ENCODE assay signal across 16 cellular contexts in the genomic region with DNA sequence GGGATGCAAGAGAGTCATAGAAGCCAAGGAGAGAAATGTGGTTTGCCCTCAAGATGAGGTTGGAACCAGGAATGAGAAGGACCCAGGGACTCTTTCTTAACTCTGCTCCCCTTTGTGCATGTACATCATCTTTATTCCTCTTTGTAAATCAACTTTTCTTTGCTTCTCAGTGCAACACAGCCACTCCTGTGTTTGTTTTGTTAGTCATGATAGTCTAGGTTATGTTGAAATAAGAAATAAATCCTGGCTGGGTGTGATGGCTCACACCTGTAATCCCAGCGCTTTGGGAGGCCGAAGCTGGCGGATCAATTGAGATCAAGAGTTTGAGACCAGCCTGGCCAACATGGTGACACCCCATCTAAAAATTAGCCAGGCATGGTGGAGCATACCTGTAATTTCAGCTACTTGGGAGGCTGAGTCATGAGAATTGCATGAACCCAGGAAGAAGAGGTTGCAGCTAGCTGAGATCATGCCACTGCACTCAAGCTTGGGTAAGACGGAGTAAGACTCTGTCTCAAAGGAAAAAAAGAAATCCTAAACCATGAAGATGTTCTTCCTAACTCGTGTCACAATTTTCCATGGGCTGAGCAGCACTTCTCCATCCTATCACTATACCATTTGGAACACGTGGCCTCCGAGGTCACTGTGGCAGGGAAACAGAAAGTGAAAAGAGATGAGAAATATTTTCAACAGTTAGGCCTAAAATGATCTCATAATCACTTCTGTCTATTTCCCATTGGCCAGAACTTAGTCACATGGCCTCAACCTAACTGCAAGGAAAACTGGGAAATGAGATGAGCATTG.
DNase-seq lines count a peak whose midpoint lies in the region; ATAC-seq, FAIRE-seq and TF ChIP-seq lines count a peak whose summit lies in the region.
"Had no signal": no experiment of that assay in that cellular context is flagged by ENCODE, and none has a peak within 500 bp of the region (broad histone marks: within the 10 kb centered on the region; RNA-seq: fewer than 3 reads in every experiment).

No MANE protein-coding gene starts in this region.

- no peaks in the 10 kb centered on the region for H3K36me3 ChIP-seq in Panc1 (ENCODE audit: control insufficient read depth, insufficient read depth, low read length)
- H3K36me3 ChIP-seq in esophagus (ENCODE audit: control insufficient read depth in 2 of 2, insufficient read depth in 2 of 2, low read length in 1 of 2): no peaks in the 10 kb centered on the region
- H3K36me3 ChIP-seq in pancreas: no peaks in the 10 kb centered on the region
- H3K36me3 ChIP-seq: spleen had no signal

- no peak for FAIRE-seq in pancreas (lab: Jason Lieb, UNC)

- H3K4me3 ChIP-seq in Panc1 (ENCODE audit: low read depth in 2 of 2, low read length in 2 of 2): no peak overlapping the region
- no peak overlapping the region for H3K4me3 ChIP-seq in esophagus (ENCODE audit: low read depth in 1 of 2, low read length in 2 of 2)
- H3K4me3 ChIP-seq in pancreas: no peak overlapping the region
- H3K4me3 ChIP-seq: spleen had no signal

- H3K4me3 Mint-ChIP-seq in Calu3 (ENCODE audit: low read depth, unreplicated experiment) (peak overlapping the region; percentile 61), progenitor cell of endocrine pancreas (ENCODE audit: low read depth) (no peak overlapping the region)
- H3K4me3 Mint-ChIP-seq: dendritic cell treated with granulocyte-macrophage colony-stimulating factor and Interleukin-4, amounts not matched to agents 40 ng/mL and 50 ng/mL, for 4 days; T-cell had no signal

- peaks cover 57% of the 10 kb centered on the region for H3K4me1 Mint-ChIP-seq in Calu3 (ENCODE audit: low read depth, unreplicated experiment)
- H3K4me1 Mint-ChIP-seq in progenitor cell of endocrine pancreas (ENCODE audit: low read depth): peaks cover 4% of the 10 kb centered on the region
- H3K4me1 Mint-ChIP-seq: T-cell had no signal

- H3K9me3 ChIP-seq in Panc1 (ENCODE audit: control insufficient read depth, insufficient read depth, low read depth, low read length) (peaks cover 17% of the 10 kb centered on the region; the same call in 1 of the 2 replicates), esophagus (ENCODE audit: control insufficient read depth in 2 of 2, insufficient read depth in 1 of 2, low read depth in 1 of 2, low read length in 1 of 2) (no peaks in the 10 kb centered on the region), pancreas (no peaks in the 10 kb centered on the region)
- H3K9me3 ChIP-seq: spleen had no signal

- DNase-seq in Calu3: peak; percentile 71
- peak; percentile 78 for DNase-seq in Panc1 (ENCODE audit: low read depth, low spot score)
- DNase-seq in pancreas: peak in 1 of 6 donors; percentile 47
- no peak for DNase-seq in activated T-cell treated with anti-CD3 and anti-CD28 coated beads, Interleukin-2, amount 50 U/mL, for 48 hours
- DNase-seq in progenitor cell of endocrine pancreas (ENCODE audit: low spot score, unreplicated experiment): no peak
- DNase-seq: COR-L47; H7; left cardiac atrium; NCI-H2227 treated with DMSO at 0.1 percent for 48 hours; spleen; stimulated activated naive CD4-positive, alpha-beta T cell; T-cell had no signal

- H3K9me3 Mint-ChIP-seq in Calu3 (ENCODE audit: low read depth, unreplicated experiment) (peaks cover 3% of the 10 kb centered on the region), progenitor cell of endocrine pancreas (ENCODE audit: low read depth) (peaks cover 5% of the 10 kb centered on the region)
- H3K9me3 Mint-ChIP-seq: T-cell had no signal

- no peaks in the 10 kb centered on the region for H3K4me1 ChIP-seq in Panc1 (ENCODE audit: control insufficient read depth, insufficient read depth, low read length)
- peaks cover 0 to 2% of the 10 kb centered on the region in 2 donors for H3K4me1 ChIP-seq in esophagus (ENCODE audit: control insufficient read depth in 2 of 2, insufficient read depth in 2 of 2, low read length in 1 of 2)
- peaks cover 12 to 38% (median 38%) of the 10 kb centered on the region in 3 donors for H3K4me1 ChIP-seq in pancreas
- H3K4me1 ChIP-seq: spleen had no signal

- H3K27me3 Mint-ChIP-seq in Calu3 (ENCODE audit: unreplicated experiment) (no peaks in the 10 kb centered on the region), progenitor cell of endocrine pancreas (no peaks in the 10 kb centered on the region)
- H3K27me3 Mint-ChIP-seq: dendritic cell treated with granulocyte-macrophage colony-stimulating factor and Interleukin-4, amounts not matched to agents 40 ng/mL and 50 ng/mL, for 4 days had no signal

- H3K27me3 ChIP-seq in Panc1 (ENCODE audit: control insufficient read depth, insufficient read depth, low read length) (no peaks in the 10 kb centered on the region), esophagus (ENCODE audit: control insufficient read depth in 1 of 2, insufficient read depth in 2 of 2, low read length in 2 of 2) (no peaks in the 10 kb centered on the region), pancreas (no peaks in the 10 kb centered on the region)
- H3K27me3 ChIP-seq: spleen had no signal

- WGBS in esophagus, 2 donors: 54 to 60% methylated on average over 7 of the region's 7 CpGs
- WGBS in pancreas, 2 donors: 66 to 79% methylated on average over 7 of the region's 7 CpGs

- TF ChIP-seq CTCF in Calu3 (IDR thresholded peaks at IDR 0.05; ENCODE audit: unreplicated experiment): no peak
- TF ChIP-seq CTCF in Panc1 (IDR thresholded peaks at IDR 0.05): no peak
- no peak for TF ChIP-seq CTCF in pancreas (IDR thresholded peaks at IDR 0.05)
- no peak for TF ChIP-seq CTCF in progenitor cell of endocrine pancreas (IDR thresholded peaks at IDR 0.05; ENCODE audit: unreplicated experiment)

- in situ Hi-C loops in Panc1 (cut with HindIII; ENCODE audit: low pct_unique_long_range_greater_than_20kb, low sequenced_read_pairs): no loop called here

- CTCF ChIA-PET in Calu3 (lab: Charles Lee) (interaction anchor here (1.4 to 1.7 kb wide), 2 partner anchors 9 to 75 kb away, joined by 6 to 10 read pairs; no protein-coding TSS in a partner anchor), Panc1 (lab: Charles Lee) (no interaction called here)

- ATAC-seq in Panc1: peak; percentile 48
- ATAC-seq in pancreas: peak; percentile 48 to 79 (median 58)
- ATAC-seq in GM19397 (IDR thresholded peaks at IDR 0.05; ENCODE audit: unreplicated experiment): no peak
- no peak for ATAC-seq in HG02973 (IDR thresholded peaks at IDR 0.05; ENCODE audit: unreplicated experiment)
- ATAC-seq: T-cell had no signal

- H3K36me3 Mint-ChIP-seq in Calu3 (ENCODE audit: insufficient read depth, unreplicated experiment): peaks cover 26% of the 10 kb centered on the region
- H3K36me3 Mint-ChIP-seq in progenitor cell of endocrine pancreas (ENCODE audit: insufficient read depth): no peaks in the 10 kb centered on the region
- H3K36me3 Mint-ChIP-seq: T-cell had no signal

- intact Hi-C loops in Calu3 (cut with micrococcal nuclease; ENCODE audit: unreplicated experiment) (loop anchor here (2.0 to 5.0 kb wide), 6 partner anchors 52 to 196 kb away; a partner anchor contains a TSS), Panc1 (cut with micrococcal nuclease; ENCODE audit: unreplicated experiment) (no loop called here), pancreas (cut with DNase I) (no loop called here)

- TSS peak; percentile 90 for BruUV-seq in Calu3 (replicated peaks; lab: Mats Ljungman, UMichigan)
- no TSS peak for BruUV-seq in Panc1 (replicated peaks; lab: Mats Ljungman, UMichigan)

- POLR2A ChIA-PET in Panc1 (lab: Charles Lee): no interaction called here

- H3K27ac ChIP-seq in Panc1 (ENCODE audit: low read length): peak overlapping the region; percentile 36; the same call in 1 of the 2 replicates
- H3K27ac ChIP-seq in esophagus (ENCODE audit: low read depth in 2 of 2, low read length in 1 of 2): peak overlapping the region; percentile 46 to 78
- peak overlapping the region in 3 of 4 donors; percentile 18 to 80 (median 60) for H3K27ac ChIP-seq in pancreas
- H3K27ac ChIP-seq: spleen had no signal

- H3K27ac Mint-ChIP-seq in Calu3 (ENCODE audit: unreplicated experiment) (peak overlapping the region; percentile 100), progenitor cell of endocrine pancreas (no peak overlapping the region)
- H3K27ac Mint-ChIP-seq: dendritic cell treated with granulocyte-macrophage colony-stimulating factor and Interleukin-4, amounts not matched to agents 40 ng/mL and 50 ng/mL, for 4 days had no signal

Comparison
In these comparisons a context has a peak if more than half of its experiments do, and no peak if none do; other contexts are left out.
1. DNase-seq: peak in Calu3 (single experiment) and Panc1 (single experiment); none in activated T-cell treated with anti-CD3 and anti-CD28 coated beads, Interleukin-2, amount 50 U/mL, for 48 hours (0 of 2) and progenitor cell of endocrine pancreas (single experiment).
2. ATAC-seq: peak in Panc1 (single experiment) and pancreas (4 of 4); none in GM19397 (single experiment) and HG02973 (single experiment).
3. Peak in every context shown above with its lines, with median percentiles within 50 percentile points of each other: H3K27ac ChIP-seq.